ENCODE assay signal across 27 cellular contexts in the genomic region with DNA sequence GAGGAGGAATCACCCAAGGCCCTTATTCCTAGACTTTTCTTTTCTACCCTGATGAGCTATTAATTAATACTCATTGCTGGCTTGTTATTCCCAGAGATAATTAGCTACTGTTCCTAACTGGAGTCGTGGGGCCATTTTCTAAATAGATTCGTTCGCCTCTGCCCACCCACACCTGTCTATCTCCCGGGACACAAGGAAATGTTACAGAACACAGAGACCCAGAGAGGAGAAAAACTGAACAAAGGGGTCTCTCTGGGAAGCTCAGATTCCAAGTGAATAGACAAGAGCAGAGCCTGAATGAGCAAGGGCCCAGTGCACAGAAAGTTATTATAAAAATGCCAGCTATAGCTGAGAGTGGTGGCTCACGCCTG.
"Had no signal": no experiment of that assay in that cellular context is flagged by ENCODE, and none has a peak within 500 bp of the region (broad histone marks: within the 10 kb centered on the region; RNA-seq: fewer than 3 reads in every experiment).

No MANE protein-coding gene starts in this region.

- H3K27ac Mint-ChIP-seq: activated CD4-positive, alpha-beta memory T cell treated with anti-CD3 and anti-CD28 coated beads, Interleukin-2, amount 10 ng/mL, durations not matched to agents 7 days and 5 days; activated naive CD4-positive, alpha-beta T cell treated with anti-CD3 and anti-CD28 coated beads, Interleukin-2, amount 50 U/mL, for 24 hours; activated naive CD8-positive, alpha-beta T cell treated with anti-CD3 and anti-CD28 coated beads, Interleukin-2, amount 10 ng/mL, durations not matched to agents 7 days and 5 days; activated T-helper 2 cell treated with anti-CD3 and anti-CD28 coated beads, Interferon-gamma antibody, Interleukin-2, Interleukin-4, amounts not matched to agents 10 μg/mL and 5 μg/mL and 100 μg/mL, durations not matched to agents 14 hours and 24 hours and 36 hours; T-helper 17 cell had no signal

- H3K9ac ChIP-seq: SK-N-SH had no signal

- H3K9me3 ChIP-seq: ascending aorta, breast epithelium, SJSA1, SK-N-SH had no signal

- H3K4me3 Mint-ChIP-seq: activated CD4-positive, alpha-beta memory T cell treated with anti-CD3 and anti-CD28 coated beads, Interleukin-2, amount 10 ng/mL, durations not matched to agents 7 days and 5 days; activated naive CD4-positive, alpha-beta T cell treated with anti-CD3 and anti-CD28 coated beads, Interleukin-2, amount 50 U/mL, for 24 hours; activated naive CD8-positive, alpha-beta T cell treated with anti-CD3 and anti-CD28 coated beads, Interleukin-2, amount 10 ng/mL, durations not matched to agents 7 days and 5 days; T-helper 17 cell had no signal

- DNase-seq: activated CD4-positive, alpha-beta memory T cell treated with anti-CD3 and anti-CD28 coated beads, Interleukin-2, amount 10 ng/mL, durations not matched to agents 7 days and 5 days; activated CD4-positive, alpha-beta T cell treated with anti-CD3 and anti-CD28 coated beads for 1 hour; activated CD4-positive, alpha-beta T cell treated with anti-CD3 and anti-CD28 coated beads for 48 hours; activated CD4-positive, CD25-positive, alpha-beta regulatory T cell; activated gamma-delta T cell; activated naive CD4-positive, alpha-beta T cell treated with Interleukin-2 at 50 U/mL for 16 hours; activated naive CD8-positive, alpha-beta T cell treated with anti-CD3 and anti-CD28 coated beads, Interleukin-2, amount 10 ng/mL, durations not matched to agents 7 days and 5 days; activated T-cell treated with anti-CD3 and anti-CD28 coated beads, Interleukin-2, amount 50 U/mL, for 1 hour; amygdala; IMR-90; NCI-H1048; NCI-H1105 treated with DMSO at 0.1 percent for 48 hours; NCI-H1694; NCI-H1930; NCI-H2081 treated with DMSO at 0.1 percent for 48 hours; NCI-H226; SHP77; SK-N-SH; T-helper 17 cell had no signal

- H3K36me3 Mint-ChIP-seq: activated naive CD4-positive, alpha-beta T cell treated with anti-CD3 and anti-CD28 coated beads, Interleukin-2, amount 50 U/mL, for 24 hours; activated naive CD8-positive, alpha-beta T cell treated with anti-CD3 and anti-CD28 coated beads, Interleukin-2, amount 10 ng/mL, durations not matched to agents 7 days and 5 days had no signal

- H3K9me2 ChIP-seq: SK-N-SH had no signal

- H3K4me3 ChIP-seq: ascending aorta, breast epithelium, K562, SJSA1 had no signal

- ATAC-seq: K562, Panc1, T-helper 17 cell had no signal

- H3K4me1 Mint-ChIP-seq: T-helper 17 cell had no signal

- H3K27me3 ChIP-seq: ascending aorta had no signal

- H3K27ac ChIP-seq: ascending aorta, breast epithelium, SJSA1, VCaP had no signal

- H3K36me3 ChIP-seq: ascending aorta, breast epithelium, SJSA1 had no signal

- H3K4me2 ChIP-seq: SK-N-SH had no signal

- H3K9me3 Mint-ChIP-seq: activated CD4-positive, alpha-beta memory T cell treated with anti-CD3 and anti-CD28 coated beads, Interleukin-2, amount 10 ng/mL, durations not matched to agents 7 days and 5 days; activated naive CD4-positive, alpha-beta T cell treated with anti-CD3 and anti-CD28 coated beads, Interleukin-2, amount 50 U/mL, for 24 hours; activated naive CD8-positive, alpha-beta T cell treated with anti-CD3 and anti-CD28 coated beads, Interleukin-2, amount 10 ng/mL, durations not matched to agents 7 days and 5 days; activated T-helper 2 cell treated with anti-CD3 and anti-CD28 coated beads, Interferon-gamma antibody, Interleukin-2, Interleukin-4, amounts not matched to agents 10 μg/mL and 5 μg/mL and 100 μg/mL, durations not matched to agents 14 hours and 24 hours and 36 hours had no signal
